In the genomic region with DNA sequence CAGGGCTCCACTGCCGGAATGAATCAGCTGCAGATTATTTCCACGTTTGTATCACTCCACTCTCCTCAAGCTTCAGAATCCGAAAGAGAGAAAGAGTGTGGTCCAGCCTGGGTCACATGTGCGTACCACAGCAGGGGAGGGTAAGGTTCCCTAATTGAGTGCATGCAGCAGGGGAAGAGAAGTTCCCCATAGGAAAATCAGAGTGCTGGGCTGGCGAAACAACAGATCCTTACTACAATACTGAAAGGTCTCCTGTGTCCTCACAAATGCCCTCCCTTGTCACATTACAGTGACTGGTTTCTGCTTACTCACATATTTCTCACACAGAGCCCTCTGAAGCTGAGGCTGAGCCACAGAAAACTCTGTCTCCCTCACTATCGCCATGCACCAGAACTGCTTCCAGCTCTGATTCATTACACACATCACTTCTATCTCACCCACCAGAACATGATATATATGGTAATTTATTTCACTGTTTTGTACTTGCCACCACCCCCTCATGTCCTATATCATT, we compare ENCODE assay signal across 1 cellular context.
TF ChIP-seq lines count a peak whose summit lies in the region.

No MANE protein-coding gene starts in this region.

TF ChIP-seq in IMR-90, 13 proteins besides CTCF, POLR2A, EP300 and RAD21 (continued from another document):
- TF ChIP-seq ELK1 (IDR thresholded peaks at IDR 0.05; ENCODE audit: borderline replicate concordance, low read depth, low read length): no peak
- TF ChIP-seq FOS (IDR thresholded peaks at IDR 0.05; ENCODE audit: low read depth, low read length): no peak
